1 cellular context compared by ENCODE assay signal in genomic region chr2:203960791-203961190, GRCh38.
TF ChIP-seq lines count a peak whose summit lies in the region.

No MANE protein-coding gene starts in this region.

TF ChIP-seq in SK-N-SH, 30 proteins besides CTCF, POLR2A, EP300 and RAD21 (continued from another document):
- TF ChIP-seq REST (IDR thresholded peaks at IDR 0.05; ENCODE audit: low read depth, low read length) (no peak), USF2 (IDR thresholded peaks at IDR 0.05; ENCODE audit: borderline replicate concordance, low read depth, low read length) (no peak), RFX5 (IDR thresholded peaks at IDR 0.05; ENCODE audit: low read length) (no peak), NFIC (IDR thresholded peaks at IDR 0.05; ENCODE audit: borderline replicate concordance) (no peak)
